ENCODE assay signal across 7 cellular contexts in the genomic region with DNA sequence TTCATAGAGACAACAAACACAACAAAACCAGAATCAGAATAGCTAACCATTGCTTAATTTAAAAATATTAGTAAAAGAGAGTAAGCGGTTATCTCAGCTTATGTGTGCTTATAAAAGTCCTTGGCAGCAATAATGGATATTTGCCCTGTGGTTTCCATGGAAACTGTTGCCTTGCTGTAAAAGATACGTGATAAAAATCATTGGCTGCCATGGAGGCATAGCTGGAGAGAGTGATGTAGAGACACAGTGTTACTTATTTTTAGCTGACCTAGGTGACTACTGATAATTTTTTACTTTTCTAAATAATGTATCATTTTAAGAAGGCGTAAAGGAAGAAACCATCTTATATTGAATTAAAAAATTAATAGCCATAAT.
DNase-seq lines count a peak whose midpoint lies in the region; ATAC-seq and TF ChIP-seq lines count a peak whose summit lies in the region.

No MANE protein-coding gene starts in this region.

- H3K4me2 ChIP-seq in IMR-90 (ENCODE audit: low read depth, low read length) (no peak overlapping the region), OCI-LY7 (ENCODE audit: low read length) (no peak overlapping the region)

- no peak overlapping the region for H2BK120ac ChIP-seq in IMR-90 (ENCODE audit: low read depth, low read length)

- H3K14ac ChIP-seq in IMR-90 (replicated peaks; ENCODE audit: low read depth, low read length), result no peak overlapping the region

- POLR2A ChIA-PET in IMR-90 (lab: Charles Lee; ENCODE audit: unreplicated experiment), result no interaction called here
- POLR2A ChIA-PET in OCI-LY7 (lab: Charles Lee), result interaction anchor here (0.6 to 1.0 kb wide), 3 partner anchors 9 to 474 kb away, joined by 3 to 7 read pairs (median 3); no protein-coding TSS in a partner anchor

- no peak for TF ChIP-seq RAD21 in IMR-90 (IDR thresholded peaks at IDR 0.05; ENCODE audit: low read length)

- H2BK15ac ChIP-seq in IMR-90 (ENCODE audit: low read depth, low read length), result no peak overlapping the region

- H4K5ac ChIP-seq in IMR-90 (ENCODE audit: low read depth, low read length), result no peak overlapping the region

- no peaks in the 10 kb centered on the region for H3K79me2 ChIP-seq in OCI-LY7 (ENCODE audit: insufficient read depth, low read depth, low read length)

- peak; percentile 29; the same call in 1 of the 2 replicates for ATAC-seq in IMR-90 (ENCODE audit: low read depth)

- intact Hi-C loops in IMR-90 (cut with micrococcal nuclease) (no loop called here), OCI-LY7 (cut with micrococcal nuclease; ENCODE audit: unreplicated experiment) (no loop called here)

- no peak overlapping the region for H2BK5ac ChIP-seq in IMR-90 (ENCODE audit: low read depth, low read length, poor library complexity, severe bottlenecking)

- H2BK20ac ChIP-seq in IMR-90 (ENCODE audit: low read depth, low read length), result no peak overlapping the region

- BruUV-seq in IMR-90 (replicated peaks; lab: Mats Ljungman, UMichigan) (no TSS peak), OCI-LY7 (replicated peaks; lab: Mats Ljungman, UMichigan) (TSS peak; percentile 77)

- H3K9me2 ChIP-seq in OCI-LY7 (ENCODE audit: insufficient read depth, low read length), result no peaks in the 10 kb centered on the region

- WGBS in IMR-90 (ENCODE audit: extremely low coverage in 2 of 2, insufficient read length in 1 of 2), 2 experiments, result no CpG with 5 or more reads among the region's 3 CpGs

- no peak overlapping the region for H3K23ac ChIP-seq in IMR-90 (ENCODE audit: low read depth, low read length)

- H3K18ac ChIP-seq in IMR-90 (ENCODE audit: low read depth, low read length), result no peak overlapping the region

- TF ChIP-seq CTCF in IMR-90 (conservative IDR thresholded peaks at IDR 0.05; ENCODE audit: low read depth, low read length), result no peak
- no peak for TF ChIP-seq CTCF in OCI-LY7 (conservative IDR thresholded peaks at IDR 0.05; ENCODE audit: low read length)
- TF ChIP-seq CTCF in fibroblast of villous mesenchyme (IDR thresholded peaks at IDR 0.05; ENCODE audit: insufficient read depth, low read depth, low read length), result no peak

- CTCF ChIA-PET in IMR-90 (lab: Yijun Ruan, JAX), result interaction anchor here (0.6 kb wide), 1 partner anchor 12 kb away, joined by 4 read pairs; no protein-coding TSS in a partner anchor
- CTCF ChIA-PET in OCI-LY7 (lab: Charles Lee; ENCODE audit: unreplicated experiment), result no interaction called here

- no peak for TF ChIP-seq POLR2A in IMR-90 (IDR thresholded peaks at IDR 0.05; ENCODE audit: low read depth, low read length)

- peaks cover 18 to 19% of the 10 kb centered on the region in 2 experiments; a peak in 3 of 4 replicates for H3K79me1 ChIP-seq in IMR-90 (ENCODE audit: low read depth in 1 of 2, low read length in 2 of 2)

- no peak overlapping the region for H3K4me3 ChIP-seq in IMR-90 (ENCODE audit: insufficient read depth, low read depth, low read length)
- no peak overlapping the region for H3K4me3 ChIP-seq in OCI-LY7 (ENCODE audit: low read depth, low read length, poor library complexity, severe bottlenecking)
- no peak overlapping the region for H3K4me3 ChIP-seq in fibroblast of villous mesenchyme (ENCODE audit: low read depth, low read length)

- H3K36me3 ChIP-seq in IMR-90 (ENCODE audit: control insufficient read depth, insufficient read depth, low read length), result no peaks in the 10 kb centered on the region
- H3K36me3 ChIP-seq in OCI-LY7 (ENCODE audit: insufficient read depth, low read length), result no peaks in the 10 kb centered on the region

- no peak overlapping the region for H2AFZ ChIP-seq in IMR-90 (replicated peaks; ENCODE audit: low read length, poor library complexity)
- no peak overlapping the region for H2AFZ ChIP-seq in OCI-LY7 (ENCODE audit: low read length)

- no peaks in the 10 kb centered on the region for H3K9me1 ChIP-seq in IMR-90 (ENCODE audit: insufficient read depth, low read length)

- dilution Hi-C loops in IMR-90 (cut with HindIII; ENCODE audit: low sequenced_read_pairs, unreplicated experiment), result no loop called here

- H3K27me3 ChIP-seq in IMR-90 (ENCODE audit: control insufficient read depth, insufficient read depth, low read length), result no peaks in the 10 kb centered on the region

- peak; percentile 69 for DNase-seq in IMR-90
- DNase-seq in OCI-LY7 (ENCODE audit: low spot score), result no peak
- peak; percentile 81 for DNase-seq in fibroblast of villous mesenchyme (ENCODE audit: low read depth)
- peak; percentile 66 for DNase-seq in superior temporal gyrus (ENCODE audit: extremely low spot score)
- DNase-seq in central memory CD4-positive, alpha-beta T cell, result no peak
- no peak for DNase-seq in activated gamma-delta T cell treated with Interleukin-2 at 50 U/mL for 16 hours
- DNase-seq in HuH-7.5 (ENCODE audit: low spot score), result no peak

- no peak overlapping the region for H4K91ac ChIP-seq in IMR-90 (ENCODE audit: insufficient read depth, low read depth, low read length)

- H2AK9ac ChIP-seq in IMR-90 (replicated peaks; ENCODE audit: low read depth, low read length, poor library complexity), result no peak overlapping the region

- H4K20me1 ChIP-seq in IMR-90 (ENCODE audit: insufficient read depth, low read length) (no peaks in the 10 kb centered on the region), OCI-LY7 (ENCODE audit: insufficient read depth, low read length) (no peaks in the 10 kb centered on the region)

- no peak overlapping the region for H2AK5ac ChIP-seq in IMR-90 (ENCODE audit: low read depth, low read length)

- no peaks in the 10 kb centered on the region for H3K4me1 ChIP-seq in IMR-90 (ENCODE audit: control insufficient read depth, insufficient read depth, low read length)
- peaks cover 6% of the 10 kb centered on the region for H3K4me1 ChIP-seq in OCI-LY7 (ENCODE audit: insufficient read depth, low read length, poor library complexity, severe bottlenecking)

- H3K9me3 ChIP-seq in IMR-90 (ENCODE audit: control insufficient read depth, insufficient read depth, low read length) (no peaks in the 10 kb centered on the region), OCI-LY7 (ENCODE audit: low read length) (no peaks in the 10 kb centered on the region)

- H3K56ac ChIP-seq in IMR-90 (ENCODE audit: extremely low read depth, insufficient read depth, low read length), result no peak overlapping the region

- H3K27ac ChIP-seq in IMR-90 (ENCODE audit: insufficient read depth, low read length), result no peak overlapping the region
- no peak overlapping the region for H3K27ac ChIP-seq in OCI-LY7 (ENCODE audit: low read depth, low read length, poor library complexity, severe bottlenecking)

- no peak overlapping the region for H4K8ac ChIP-seq in IMR-90 (ENCODE audit: low read depth in 2 of 2, low read length in 2 of 2)

- no peak overlapping the region for H3K4ac ChIP-seq in IMR-90 (ENCODE audit: low read depth, low read length)

- no peak overlapping the region for H3K9ac ChIP-seq in IMR-90 (ENCODE audit: low read depth, low read length)

- in situ Hi-C loops in IMR-90 (cut with MboI; ENCODE audit: low sequenced_read_pairs), result no loop called here

TF ChIP-seq in IMR-90, 13 proteins besides CTCF, POLR2A, EP300 and RAD21:
- TF ChIP-seq FOS (IDR thresholded peaks at IDR 0.05; ENCODE audit: low read depth, low read length) (no peak), MAFK (IDR thresholded peaks at IDR 0.05; ENCODE audit: low read depth, low read length) (no peak), RFX5 (IDR thresholded peaks at IDR 0.05; ENCODE audit: low read depth, low read length) (no peak), RCOR1 (IDR thresholded peaks at IDR 0.05; ENCODE audit: insufficient replicate concordance, low read length) (no peak), NFE2L2 (IDR thresholded peaks at IDR 0.05; ENCODE audit: low read depth, low read length) (no peak)
- TF ChIP-seq, protein P1, sequence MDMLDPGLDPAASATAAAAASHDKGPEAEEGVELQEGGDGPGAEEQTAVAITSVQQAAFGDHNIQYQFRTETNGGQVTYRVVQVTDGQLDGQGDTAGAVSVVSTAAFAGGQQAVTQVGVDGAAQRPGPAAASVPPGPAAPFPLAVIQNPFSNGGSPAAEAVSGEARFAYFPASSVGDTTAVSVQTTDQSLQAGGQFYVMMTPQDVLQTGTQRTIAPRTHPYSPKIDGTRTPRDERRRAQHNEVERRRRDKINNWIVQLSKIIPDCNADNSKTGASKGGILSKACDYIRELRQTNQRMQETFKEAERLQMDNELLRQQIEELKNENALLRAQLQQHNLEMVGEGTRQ (IDR thresholded peaks at IDR 0.05; ENCODE audit: low read depth, low read length), result no peak
- TF ChIP-seq, protein P2, sequence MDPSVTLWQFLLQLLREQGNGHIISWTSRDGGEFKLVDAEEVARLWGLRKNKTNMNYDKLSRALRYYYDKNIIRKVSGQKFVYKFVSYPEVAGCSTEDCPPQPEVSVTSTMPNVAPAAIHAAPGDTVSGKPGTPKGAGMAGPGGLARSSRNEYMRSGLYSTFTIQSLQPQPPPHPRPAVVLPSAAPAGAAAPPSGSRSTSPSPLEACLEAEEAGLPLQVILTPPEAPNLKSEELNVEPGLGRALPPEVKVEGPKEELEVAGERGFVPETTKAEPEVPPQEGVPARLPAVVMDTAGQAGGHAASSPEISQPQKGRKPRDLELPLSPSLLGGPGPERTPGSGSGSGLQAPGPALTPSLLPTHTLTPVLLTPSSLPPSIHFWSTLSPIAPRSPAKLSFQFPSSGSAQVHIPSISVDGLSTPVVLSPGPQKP (IDR thresholded peaks at IDR 0.05; ENCODE audit: borderline replicate concordance, low read depth, low read length), result no peak

Comparison
In these comparisons a context has a peak if more than half of its experiments do, and no peak if none do; other contexts are left out.
1. DNase-seq: peak in IMR-90 (single experiment), fibroblast of villous mesenchyme (single experiment) and superior temporal gyrus (single experiment); none in OCI-LY7 (single experiment), central memory CD4-positive, alpha-beta T cell (single experiment), activated gamma-delta T cell treated with Interleukin-2 at 50 U/mL for 16 hours (single experiment) and HuH-7.5 (single experiment).